Comparison of ENCODE assay signal across 31 cellular contexts in the genomic region with DNA sequence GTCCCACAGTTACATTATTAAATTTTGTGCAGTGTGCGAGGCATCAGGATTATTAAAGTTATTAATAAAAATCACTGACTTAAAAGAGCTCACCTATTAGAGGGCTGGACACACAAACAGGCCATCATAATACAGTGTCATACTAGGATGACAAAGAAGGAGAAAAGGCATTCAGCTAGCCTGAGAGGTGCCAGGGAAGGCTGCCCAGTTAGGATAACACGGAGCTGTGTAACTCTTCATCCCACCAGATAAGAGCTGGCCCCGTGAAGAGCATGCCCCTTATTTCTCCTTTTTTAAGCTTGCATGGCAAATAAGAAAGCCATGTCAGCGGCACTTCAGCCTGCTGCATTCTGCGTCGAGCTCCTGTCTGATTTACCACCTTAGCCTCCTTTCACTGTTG.
"Had no signal": no experiment of that assay in that cellular context is flagged by ENCODE, and none has a peak within 500 bp of the region (broad histone marks: within the 10 kb centered on the region; RNA-seq: fewer than 3 reads in every experiment).

No MANE protein-coding gene starts in this region.

- H3K27me3 ChIP-seq: ascending aorta, breast epithelium, esophagus squamous epithelium, gastroesophageal sphincter had no signal

- H3K27ac ChIP-seq: ascending aorta, breast epithelium, esophagus squamous epithelium, gastroesophageal sphincter, WERI-Rb-1 had no signal

- H3K4me1 ChIP-seq: ascending aorta, breast epithelium, gastroesophageal sphincter had no signal

- H3K36me3 ChIP-seq: ascending aorta, breast epithelium, esophagus squamous epithelium, gastroesophageal sphincter, WERI-Rb-1 had no signal

- DNase-seq: activated B cell treated with CpG ODN at 0.5 μM for 24 hours; activated CD4-positive, alpha-beta memory T cell treated with anti-CD3 and anti-CD28 coated beads, Interleukin-2, amount 10 ng/mL, durations not matched to agents 7 days and 5 days; activated CD4-positive, alpha-beta T cell treated with anti-CD3 and anti-CD28 coated beads for 36 hours; activated CD4-positive, alpha-beta T cell treated with anti-CD3 and anti-CD28 coated beads, Interleukin-2, amount 10 ng/mL, durations not matched to agents 24 days and 14 days; activated CD4-positive, alpha-beta T cell treated with anti-CD3 and anti-CD28 coated beads, Interleukin-2, amount 50 U/mL, for 4 hours; activated CD4-positive, CD25-positive, alpha-beta regulatory T cell treated with anti-CD3 and anti-CD28 coated beads, Interleukin-2, amount 50 U/mL, for 72 hours; activated CD8-positive, alpha-beta memory T cell treated with anti-CD3 and anti-CD28 coated beads, Interleukin-2, amount 50 U/mL, for 48 hours; activated gamma-delta T cell; activated naive CD4-positive, alpha-beta T cell; activated naive CD4-positive, alpha-beta T cell treated with anti-CD3 and anti-CD28 coated beads, Interleukin-2, amount 10 ng/mL, durations not matched to agents 7 days and 5 days; activated naive CD8-positive, alpha-beta T cell treated with anti-CD3 and anti-CD28 coated beads, Interleukin-2, amount 10 ng/mL, durations not matched to agents 7 days and 5 days; activated T-cell treated with anti-CD3 and anti-CD28 coated beads for 4 hours; activated T-cell treated with anti-CD3 and anti-CD28 coated beads, Interleukin-2, amount 50 U/mL, for 24 hours; activated T-cell treated with anti-CD3 and anti-CD28 coated beads, Interleukin-2, amount 50 U/mL, for 72 hours; caudate nucleus; cortex of kidney; dermis blood vessel endothelial cell; effector CD4-positive, alpha-beta T cell; effector memory CD8-positive, alpha-beta T cell; erythroblast; esophagus squamous epithelium; foreskin melanocyte; head of caudate nucleus; T-helper 1 cell; T-helper 17 cell; T1000; WERI-Rb-1 had no signal

- ATAC-seq: activated CD4-positive, alpha-beta T cell treated with anti-CD3 and anti-CD28 coated beads for 36 hours; activated naive CD4-positive, alpha-beta T cell treated with anti-CD3 and anti-CD28 coated beads, Interleukin-2, amount 50 U/mL, for 72 hours; activated T-cell treated with anti-CD3 and anti-CD28 coated beads, Interleukin-2, amount 50 U/mL, for 72 hours; effector memory CD8-positive, alpha-beta T cell; gastroesophageal sphincter; T-helper 17 cell had no signal

- H3K4me3 ChIP-seq: ascending aorta, breast epithelium, esophagus squamous epithelium, gastroesophageal sphincter had no signal

- H3K9me3 ChIP-seq: ascending aorta, breast epithelium, esophagus squamous epithelium, gastroesophageal sphincter had no signal
